In genomic region chr12:107684029-107684790, GRCh38 we compare ENCODE assay signal across 7 cellular contexts. TPM values are rescaled to one million over a fixed set of nuclear protein-coding genes. Genes with fewer than 3 reads are reported as not detected.
DNase-seq lines count a peak whose midpoint lies in the region; ATAC-seq and TF ChIP-seq lines count a peak whose summit lies in the region.

No MANE protein-coding gene starts in this region.

- H3K9me3 Mint-ChIP-seq in neural progenitor cell, result no peaks in the 10 kb centered on the region

- in situ Hi-C loops in mammary epithelial cell (cut with MboI; ENCODE audit: low sequenced_read_pairs in 2 of 2), result loop anchor here in 1 of 2 donors (10.0 kb wide), 1 partner anchor 201 kb away; no protein-coding TSS in a partner anchor

- H3K79me2 ChIP-seq in mammary epithelial cell (ENCODE audit: insufficient read depth, low read length) (peaks cover 34% of the 10 kb centered on the region), neural progenitor cell (ENCODE audit: low read depth) (peaks cover 23% of the 10 kb centered on the region)

- ATAC-seq in GM21381 (IDR thresholded peaks at IDR 0.05; ENCODE audit: unreplicated experiment), result no peak
- ATAC-seq in GM19324 (IDR thresholded peaks at IDR 0.05; ENCODE audit: low FRiP score, unreplicated experiment), result no peak

- no peak overlapping the region for H3K27ac ChIP-seq in mammary epithelial cell (ENCODE audit: insufficient read depth, low read depth, low read length)
- H3K27ac ChIP-seq in neural progenitor cell, result no peak overlapping the region

- no peaks in the 10 kb centered on the region for H3K36me3 ChIP-seq in ES-I3 (ENCODE audit: insufficient read depth, low read length)
- peaks cover 8% of the 10 kb centered on the region for H3K36me3 ChIP-seq in mammary epithelial cell (ENCODE audit: insufficient read depth, low read length)
- H3K36me3 ChIP-seq in neural progenitor cell, result no peaks in the 10 kb centered on the region

- DNase-seq in M059J (ENCODE audit: low read depth) (peak; percentile 10), mammary epithelial cell (no peak), neural progenitor cell (ENCODE audit: low spot score) (no peak)
- no peak for DNase-seq in activated CD4-positive, CD25-positive, alpha-beta regulatory T cell treated with anti-CD3 and anti-CD28 coated beads, Interleukin-2, amount 50 U/mL, for 72 hours

- H3K27me3 ChIP-seq in mammary epithelial cell (ENCODE audit: insufficient read depth, low read length) (no peaks in the 10 kb centered on the region), neural progenitor cell (no peaks in the 10 kb centered on the region)

- no TSS peak for BruUV-seq in mammary epithelial cell (replicated peaks; lab: Mats Ljungman, UMichigan)

- no peak overlapping the region for H3K27ac Mint-ChIP-seq in neural progenitor cell

- WGBS in mammary epithelial cell (ENCODE audit: low coverage, missing lambda C conversion rate), result 50% methylated on average over 2 of the region's 3 CpGs

- CTCF ChIA-PET in mammary epithelial cell (lab: Charles Lee; ENCODE audit: low non-redundant PET), result no interaction called here

- dilution Hi-C loops in mammary epithelial cell (cut with HindIII; ENCODE audit: low sequenced_read_pairs), result no loop called here

- H2AFZ ChIP-seq in mammary epithelial cell (ENCODE audit: low read depth, low read length), result peak overlapping the region; percentile 93
- no peak overlapping the region for H2AFZ ChIP-seq in neural progenitor cell (replicated peaks)

- H3K9ac ChIP-seq in ES-I3 (ENCODE audit: low read depth, low read length) (peak overlapping the region; percentile 88; the same call in 1 of the 2 replicates), mammary epithelial cell (ENCODE audit: insufficient read depth, low read length) (no peak overlapping the region), neural progenitor cell (no peak overlapping the region)

- peak overlapping the region in 1 of 3 experiments; percentile 90 for H3K4me3 ChIP-seq in mammary epithelial cell (replicated peaks in 1 of 3; ENCODE audit: insufficient read depth in 1 of 3, low read depth in 2 of 3, low read length in 3 of 3)
- peak overlapping the region; percentile 79 for H3K4me3 ChIP-seq in neural progenitor cell

- peak overlapping the region; percentile 98 for H3K4me3 Mint-ChIP-seq in neural progenitor cell

- H4K20me1 ChIP-seq in mammary epithelial cell (ENCODE audit: insufficient read depth, low read length), result no peaks in the 10 kb centered on the region
- no peaks in the 10 kb centered on the region for H4K20me1 ChIP-seq in neural progenitor cell (ENCODE audit: low read depth)

- peak overlapping the region; percentile 86 for H3K4me2 ChIP-seq in mammary epithelial cell (ENCODE audit: insufficient read depth, low read depth, low read length)
- H3K4me2 ChIP-seq in neural progenitor cell, result peak overlapping the region; percentile 98

- no peak for TF ChIP-seq CTCF in mammary epithelial cell (conservative IDR thresholded peaks at IDR 0.05 in 1 of 2, IDR thresholded peaks at IDR 0.05 in 1 of 2; ENCODE audit: extremely low read depth in 1 of 2, insufficient read depth in 1 of 2, low read depth in 1 of 2, low read length in 2 of 2)
- no peak for TF ChIP-seq CTCF in neural progenitor cell (IDR thresholded peaks at IDR 0.05)

- H3K9me3 ChIP-seq in ES-I3 (ENCODE audit: control insufficient read depth, insufficient read depth, low read length) (no peaks in the 10 kb centered on the region), mammary epithelial cell (replicated peaks; ENCODE audit: insufficient read depth, low read length) (no peaks in the 10 kb centered on the region), neural progenitor cell (ENCODE audit: low read depth) (no peaks in the 10 kb centered on the region)

- peaks cover 5% of the 10 kb centered on the region for H3F3A ChIP-seq in neural progenitor cell (ENCODE audit: low read depth)

- peaks cover 6% of the 10 kb centered on the region; the same call in 1 of the 2 replicates for H3K4me1 ChIP-seq in ES-I3 (ENCODE audit: insufficient read depth, low read length)
- peaks cover 9% of the 10 kb centered on the region for H3K4me1 ChIP-seq in mammary epithelial cell (ENCODE audit: insufficient read depth, low read length)
- H3K4me1 ChIP-seq in neural progenitor cell, result no peaks in the 10 kb centered on the region

- H3K4me1 Mint-ChIP-seq in neural progenitor cell, result peaks cover 18% of the 10 kb centered on the region

- intact Hi-C loops in mammary epithelial cell (cut with micrococcal nuclease), result no loop called here

- peaks cover 3% of the 10 kb centered on the region for H3K36me3 Mint-ChIP-seq in neural progenitor cell

- peaks cover 3% of the 10 kb centered on the region for H3K27me3 Mint-ChIP-seq in neural progenitor cell (ENCODE audit: insufficient read depth, low read depth)

RNA-seq across cellular contexts. Expression of gene PWP1, which starts 1.4 kb away (rescaled TPM):
- 61.4 and 76.0 TPM in 2 replicates for total RNA-seq in M059J (2014; rRNA removed; shearing (Covaris generic))
- total RNA-seq in mammary epithelial cell (10 to 100 TPM; 61.0 to 69.7 TPM), neural progenitor cell (ENCODE audit: low replicate concordance) (52.0 and 63.0 TPM in 2 replicates)
- polyA plus RNA-seq in mammary epithelial cell, result 223 TPM
- polyA minus RNA-seq in mammary epithelial cell, result 32.9 TPM
